1 cellular context compared by ENCODE assay signal in the genomic region with DNA sequence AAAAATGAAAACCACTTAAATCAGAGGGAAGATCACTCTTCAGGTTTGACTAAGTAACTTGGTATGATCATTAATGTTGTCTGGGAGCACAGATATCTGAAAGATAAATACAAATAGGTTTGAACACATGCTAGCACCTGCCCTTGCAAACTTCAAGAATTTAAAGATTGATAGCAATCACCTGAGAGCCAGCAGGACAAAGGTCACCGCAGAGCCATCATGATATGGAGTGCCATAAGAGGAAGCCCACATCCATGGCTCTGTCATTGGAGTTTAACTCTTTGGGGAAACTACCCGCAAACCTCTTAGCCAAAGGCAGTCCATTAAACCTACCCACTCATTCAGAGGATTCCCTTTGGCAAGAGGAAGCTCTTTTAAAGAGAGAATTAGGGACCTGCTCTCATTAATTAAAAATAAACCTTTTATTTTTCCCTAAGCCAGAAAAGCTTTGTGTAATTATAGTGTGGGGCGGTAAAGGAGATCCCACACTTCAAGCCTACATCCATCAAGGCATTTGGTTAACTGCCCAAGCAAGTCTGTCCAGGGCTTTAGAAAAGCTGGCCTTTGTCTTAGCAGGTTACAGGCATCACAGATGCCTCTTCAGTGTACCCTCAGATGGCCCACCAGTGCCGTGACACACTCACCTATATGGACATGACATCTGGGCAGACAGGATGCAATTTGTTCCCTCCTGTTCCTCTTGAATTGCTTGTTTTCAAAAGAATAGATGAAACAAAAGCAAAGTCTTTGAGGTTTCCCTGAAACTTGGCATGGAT.
TF ChIP-seq lines count a peak whose summit lies in the region.

No MANE protein-coding gene starts in this region.

TF ChIP-seq in IMR-90, 13 proteins besides CTCF, POLR2A, EP300 and RAD21 (continued from another document):
- TF ChIP-seq, protein P1, sequence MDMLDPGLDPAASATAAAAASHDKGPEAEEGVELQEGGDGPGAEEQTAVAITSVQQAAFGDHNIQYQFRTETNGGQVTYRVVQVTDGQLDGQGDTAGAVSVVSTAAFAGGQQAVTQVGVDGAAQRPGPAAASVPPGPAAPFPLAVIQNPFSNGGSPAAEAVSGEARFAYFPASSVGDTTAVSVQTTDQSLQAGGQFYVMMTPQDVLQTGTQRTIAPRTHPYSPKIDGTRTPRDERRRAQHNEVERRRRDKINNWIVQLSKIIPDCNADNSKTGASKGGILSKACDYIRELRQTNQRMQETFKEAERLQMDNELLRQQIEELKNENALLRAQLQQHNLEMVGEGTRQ (IDR thresholded peaks at IDR 0.05; ENCODE audit: low read depth, low read length) = no peak
- TF ChIP-seq CEBPB (IDR thresholded peaks at IDR 0.05; ENCODE audit: low read depth, low read length) (no peak), MAZ (IDR thresholded peaks at IDR 0.05; ENCODE audit: borderline replicate concordance, low read depth, low read length) (no peak), BHLHE40 (IDR thresholded peaks at IDR 0.05; ENCODE audit: low read depth, low read length) (no peak), NFE2L2 (IDR thresholded peaks at IDR 0.05; ENCODE audit: low read depth, low read length) (no peak), MXI1 (IDR thresholded peaks at IDR 0.05; ENCODE audit: borderline replicate concordance, low read depth, low read length) (no peak), MAFK (IDR thresholded peaks at IDR 0.05; ENCODE audit: low read depth, low read length) (no peak)
- TF ChIP-seq, protein P2, sequence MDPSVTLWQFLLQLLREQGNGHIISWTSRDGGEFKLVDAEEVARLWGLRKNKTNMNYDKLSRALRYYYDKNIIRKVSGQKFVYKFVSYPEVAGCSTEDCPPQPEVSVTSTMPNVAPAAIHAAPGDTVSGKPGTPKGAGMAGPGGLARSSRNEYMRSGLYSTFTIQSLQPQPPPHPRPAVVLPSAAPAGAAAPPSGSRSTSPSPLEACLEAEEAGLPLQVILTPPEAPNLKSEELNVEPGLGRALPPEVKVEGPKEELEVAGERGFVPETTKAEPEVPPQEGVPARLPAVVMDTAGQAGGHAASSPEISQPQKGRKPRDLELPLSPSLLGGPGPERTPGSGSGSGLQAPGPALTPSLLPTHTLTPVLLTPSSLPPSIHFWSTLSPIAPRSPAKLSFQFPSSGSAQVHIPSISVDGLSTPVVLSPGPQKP (IDR thresholded peaks at IDR 0.05; ENCODE audit: borderline replicate concordance, low read depth, low read length) = no peak
